In genomic region chr20:37245671-37246237, GRCh38 we compare ENCODE assay signal across 1 cellular context.
TF ChIP-seq lines count a peak whose summit lies in the region.

No MANE protein-coding gene starts in this region.

TF ChIP-seq in H1, 55 proteins besides CTCF, POLR2A, EP300 and RAD21:
- TF ChIP-seq HDAC2 (IDR thresholded peaks at IDR 0.05; ENCODE audit: borderline replicate concordance in 1 of 2, low read depth in 2 of 2, low read length in 2 of 2) (0 out of 4 replicates have a peak, but pooled peaks of 1 of the 2 experiments have one; percentile 4), E2F6 (IDR thresholded peaks at IDR 0.05) (peak; percentile 45; the same call in 1 of the 2 replicates), GABPA (IDR thresholded peaks at IDR 0.05; ENCODE audit: borderline replicate concordance, insufficient read depth, low read length) (no peak), SRF (IDR thresholded peaks at IDR 0.05; ENCODE audit: low read depth, low read length) (no peak)
- TF ChIP-seq, protein P1, sequence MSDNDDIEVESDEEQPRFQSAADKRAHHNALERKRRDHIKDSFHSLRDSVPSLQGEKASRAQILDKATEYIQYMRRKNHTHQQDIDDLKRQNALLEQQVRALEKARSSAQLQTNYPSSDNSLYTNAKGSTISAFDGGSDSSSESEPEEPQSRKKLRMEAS (IDR thresholded peaks at IDR 0.05) = peak; percentile 55
- TF ChIP-seq, protein P2, sequence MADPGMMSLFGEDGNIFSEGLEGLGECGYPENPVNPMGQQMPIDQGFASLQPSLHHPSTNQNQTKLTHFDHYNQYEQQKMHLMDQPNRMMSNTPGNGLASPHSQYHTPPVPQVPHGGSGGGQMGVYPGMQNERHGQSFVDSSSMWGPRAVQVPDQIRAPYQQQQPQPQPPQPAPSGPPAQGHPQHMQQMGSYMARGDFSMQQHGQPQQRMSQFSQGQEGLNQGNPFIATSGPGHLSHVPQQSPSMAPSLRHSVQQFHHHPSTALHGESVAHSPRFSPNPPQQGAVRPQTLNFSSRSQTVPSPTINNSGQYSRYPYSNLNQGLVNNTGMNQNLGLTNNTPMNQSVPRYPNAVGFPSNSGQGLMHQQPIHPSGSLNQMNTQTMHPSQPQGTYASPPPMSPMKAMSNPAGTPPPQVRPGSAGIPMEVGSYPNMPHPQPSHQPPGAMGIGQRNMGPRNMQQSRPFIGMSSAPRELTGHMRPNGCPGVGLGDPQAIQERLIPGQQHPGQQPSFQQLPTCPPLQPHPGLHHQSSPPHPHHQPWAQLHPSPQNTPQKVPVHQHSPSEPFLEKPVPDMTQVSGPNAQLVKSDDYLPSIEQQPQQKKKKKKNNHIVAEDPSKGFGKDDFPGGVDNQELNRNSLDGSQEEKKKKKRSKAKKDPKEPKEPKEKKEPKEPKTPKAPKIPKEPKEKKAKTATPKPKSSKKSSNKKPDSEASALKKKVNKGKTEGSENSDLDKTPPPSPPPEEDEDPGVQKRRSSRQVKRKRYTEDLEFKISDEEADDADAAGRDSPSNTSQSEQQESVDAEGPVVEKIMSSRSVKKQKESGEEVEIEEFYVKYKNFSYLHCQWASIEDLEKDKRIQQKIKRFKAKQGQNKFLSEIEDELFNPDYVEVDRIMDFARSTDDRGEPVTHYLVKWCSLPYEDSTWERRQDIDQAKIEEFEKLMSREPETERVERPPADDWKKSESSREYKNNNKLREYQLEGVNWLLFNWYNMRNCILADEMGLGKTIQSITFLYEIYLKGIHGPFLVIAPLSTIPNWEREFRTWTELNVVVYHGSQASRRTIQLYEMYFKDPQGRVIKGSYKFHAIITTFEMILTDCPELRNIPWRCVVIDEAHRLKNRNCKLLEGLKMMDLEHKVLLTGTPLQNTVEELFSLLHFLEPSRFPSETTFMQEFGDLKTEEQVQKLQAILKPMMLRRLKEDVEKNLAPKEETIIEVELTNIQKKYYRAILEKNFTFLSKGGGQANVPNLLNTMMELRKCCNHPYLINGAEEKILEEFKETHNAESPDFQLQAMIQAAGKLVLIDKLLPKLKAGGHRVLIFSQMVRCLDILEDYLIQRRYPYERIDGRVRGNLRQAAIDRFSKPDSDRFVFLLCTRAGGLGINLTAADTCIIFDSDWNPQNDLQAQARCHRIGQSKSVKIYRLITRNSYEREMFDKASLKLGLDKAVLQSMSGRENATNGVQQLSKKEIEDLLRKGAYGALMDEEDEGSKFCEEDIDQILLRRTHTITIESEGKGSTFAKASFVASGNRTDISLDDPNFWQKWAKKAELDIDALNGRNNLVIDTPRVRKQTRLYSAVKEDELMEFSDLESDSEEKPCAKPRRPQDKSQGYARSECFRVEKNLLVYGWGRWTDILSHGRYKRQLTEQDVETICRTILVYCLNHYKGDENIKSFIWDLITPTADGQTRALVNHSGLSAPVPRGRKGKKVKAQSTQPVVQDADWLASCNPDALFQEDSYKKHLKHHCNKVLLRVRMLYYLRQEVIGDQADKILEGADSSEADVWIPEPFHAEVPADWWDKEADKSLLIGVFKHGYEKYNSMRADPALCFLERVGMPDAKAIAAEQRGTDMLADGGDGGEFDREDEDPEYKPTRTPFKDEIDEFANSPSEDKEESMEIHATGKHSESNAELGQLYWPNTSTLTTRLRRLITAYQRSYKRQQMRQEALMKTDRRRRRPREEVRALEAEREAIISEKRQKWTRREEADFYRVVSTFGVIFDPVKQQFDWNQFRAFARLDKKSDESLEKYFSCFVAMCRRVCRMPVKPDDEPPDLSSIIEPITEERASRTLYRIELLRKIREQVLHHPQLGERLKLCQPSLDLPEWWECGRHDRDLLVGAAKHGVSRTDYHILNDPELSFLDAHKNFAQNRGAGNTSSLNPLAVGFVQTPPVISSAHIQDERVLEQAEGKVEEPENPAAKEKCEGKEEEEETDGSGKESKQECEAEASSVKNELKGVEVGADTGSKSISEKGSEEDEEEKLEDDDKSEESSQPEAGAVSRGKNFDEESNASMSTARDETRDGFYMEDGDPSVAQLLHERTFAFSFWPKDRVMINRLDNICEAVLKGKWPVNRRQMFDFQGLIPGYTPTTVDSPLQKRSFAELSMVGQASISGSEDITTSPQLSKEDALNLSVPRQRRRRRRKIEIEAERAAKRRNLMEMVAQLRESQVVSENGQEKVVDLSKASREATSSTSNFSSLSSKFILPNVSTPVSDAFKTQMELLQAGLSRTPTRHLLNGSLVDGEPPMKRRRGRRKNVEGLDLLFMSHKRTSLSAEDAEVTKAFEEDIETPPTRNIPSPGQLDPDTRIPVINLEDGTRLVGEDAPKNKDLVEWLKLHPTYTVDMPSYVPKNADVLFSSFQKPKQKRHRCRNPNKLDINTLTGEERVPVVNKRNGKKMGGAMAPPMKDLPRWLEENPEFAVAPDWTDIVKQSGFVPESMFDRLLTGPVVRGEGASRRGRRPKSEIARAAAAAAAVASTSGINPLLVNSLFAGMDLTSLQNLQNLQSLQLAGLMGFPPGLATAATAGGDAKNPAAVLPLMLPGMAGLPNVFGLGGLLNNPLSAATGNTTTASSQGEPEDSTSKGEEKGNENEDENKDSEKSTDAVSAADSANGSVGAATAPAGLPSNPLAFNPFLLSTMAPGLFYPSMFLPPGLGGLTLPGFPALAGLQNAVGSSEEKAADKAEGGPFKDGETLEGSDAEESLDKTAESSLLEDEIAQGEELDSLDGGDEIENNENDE (IDR thresholded peaks at IDR 0.05; ENCODE audit: insufficient replicate concordance, low read length) = no peak
